In the genomic region with DNA sequence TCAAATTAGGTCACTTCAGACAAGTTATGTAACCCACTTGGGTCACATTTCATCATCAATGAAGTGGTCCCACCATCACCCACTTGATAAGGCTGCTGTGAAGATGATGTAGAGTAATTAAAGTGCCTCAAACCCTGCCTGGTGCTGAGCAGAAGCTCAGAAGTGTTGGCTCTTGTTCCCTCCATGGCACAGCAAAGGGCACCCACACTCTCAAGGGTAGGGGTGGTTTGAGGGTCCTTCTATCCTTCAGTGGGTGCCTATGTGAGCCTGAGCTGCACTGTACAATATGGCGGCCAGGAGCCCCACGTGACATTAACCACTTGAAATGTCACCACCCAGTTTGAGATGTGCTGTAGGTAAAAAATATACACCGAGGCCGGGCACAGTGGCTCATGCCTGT, we compare ENCODE assay signal across 19 cellular contexts.
DNase-seq lines count a peak whose midpoint lies in the region; ATAC-seq and TF ChIP-seq lines count a peak whose summit lies in the region.
"Had no signal": no experiment of that assay in that cellular context is flagged by ENCODE, and none has a peak within 500 bp of the region (broad histone marks: within the 10 kb centered on the region; RNA-seq: fewer than 3 reads in every experiment).

No MANE protein-coding gene starts in this region.

- peaks cover 54% of the 10 kb centered on the region for H3K36me3 Mint-ChIP-seq in activated T-cell treated with anti-CD3 and anti-CD28 coated beads, Interleukin-2, amount 50 U/mL, for 24 hours (ENCODE audit: low read depth)
- H3K36me3 Mint-ChIP-seq in IgD-negative memory B cell = peaks cover 2% of the 10 kb centered on the region
- peaks cover 12% of the 10 kb centered on the region for H3K36me3 Mint-ChIP-seq in activated naive CD8-positive, alpha-beta T cell treated with anti-CD3 and anti-CD28 coated beads, Interleukin-2, amount 10 ng/mL, durations not matched to agents 7 days and 5 days
- peaks cover 55% of the 10 kb centered on the region for H3K36me3 Mint-ChIP-seq in stimulated activated memory B cell treated with anti-CD40 and anti-IgM and Interleukin-4, amounts not matched to agents 10 μg/mL and 1 μg/mL and 100 μg/mL, for 72 hours
- peaks cover 1% of the 10 kb centered on the region for H3K36me3 Mint-ChIP-seq in osteocyte (ENCODE audit: unreplicated experiment)

- no peak for DNase-seq in activated T-cell treated with anti-CD3 and anti-CD28 coated beads, Interleukin-2, amount 50 U/mL, for 24 hours
- DNase-seq in activated T-cell treated with anti-CD3 and anti-CD28 coated beads for 4 hours = no peak
- no peak for DNase-seq in activated naive CD8-positive, alpha-beta T cell treated with anti-CD3 and anti-CD28 coated beads, Interleukin-2, amount 10 ng/mL, durations not matched to agents 7 days and 5 days
- no peak for DNase-seq in osteocyte (ENCODE audit: extremely low spot score, unreplicated experiment)
- DNase-seq in SK-N-DZ (ENCODE audit: low spot score) = no peak
- DNase-seq: ACHN; activated CD4-positive, CD25-positive, alpha-beta regulatory T cell treated with anti-CD3 and anti-CD28 coated beads, Interleukin-2, amount 50 U/mL, for 72 hours; anterior cingulate cortex; cerebellar nuclear complex; COR-L47; heart right ventricle; NCI-H2029; NCI-H446 treated with DMSO at 0.1 percent for 48 hours; SHP77; spleen had no signal

- H3K4me3 Mint-ChIP-seq in activated T-cell treated with anti-CD3 and anti-CD28 coated beads, Interleukin-2, amount 50 U/mL, for 24 hours = no peak overlapping the region
- peak overlapping the region; percentile 56 to 94 (median 68) for H3K4me3 Mint-ChIP-seq in IgD-negative memory B cell
- peak overlapping the region; percentile 69 for H3K4me3 Mint-ChIP-seq in activated naive CD8-positive, alpha-beta T cell treated with anti-CD3 and anti-CD28 coated beads, Interleukin-2, amount 10 ng/mL, durations not matched to agents 7 days and 5 days
- peak overlapping the region; percentile 49 for H3K4me3 Mint-ChIP-seq in stimulated activated memory B cell treated with anti-CD40 and anti-IgM and Interleukin-4, amounts not matched to agents 10 μg/mL and 1 μg/mL and 100 μg/mL, for 72 hours
- H3K4me3 Mint-ChIP-seq in osteocyte (ENCODE audit: unreplicated experiment) = no peak overlapping the region
- H3K4me3 Mint-ChIP-seq: type B pancreatic cell had no signal

- no peak for ATAC-seq in activated naive CD8-positive, alpha-beta T cell treated with anti-CD3 and anti-CD28 coated beads, Interleukin-2, amount 10 ng/mL, durations not matched to agents 7 days and 5 days (ENCODE audit: low read depth)
- ATAC-seq in stimulated activated memory B cell treated with anti-CD40 and anti-IgM and Interleukin-4, amounts not matched to agents 10 μg/mL and 1 μg/mL and 100 μg/mL, for 72 hours = no peak
- no peak for ATAC-seq in HG03378 (IDR thresholded peaks at IDR 0.05; ENCODE audit: unreplicated experiment)

- no peak for TF ChIP-seq CTCF in osteocyte (IDR thresholded peaks at IDR 0.05)

- POLR2A ChIA-PET in activated naive CD8-positive, alpha-beta T cell treated with anti-CD3 and anti-CD28 coated beads, Interleukin-2, amount 10 ng/mL, durations not matched to agents 7 days and 5 days (lab: Charles Lee) = interaction anchor here (0.9 to 1.4 kb wide), 3 partner anchors 25 to 70 kb away, joined by 3 to 4 read pairs (median 4); no protein-coding TSS in a partner anchor

- H3K27ac Mint-ChIP-seq in activated T-cell treated with anti-CD3 and anti-CD28 coated beads, Interleukin-2, amount 50 U/mL, for 24 hours = peak overlapping the region; percentile 90
- H3K27ac Mint-ChIP-seq in IgD-negative memory B cell = peak overlapping the region; percentile 63 to 91 (median 87)
- H3K27ac Mint-ChIP-seq in activated naive CD8-positive, alpha-beta T cell treated with anti-CD3 and anti-CD28 coated beads, Interleukin-2, amount 10 ng/mL, durations not matched to agents 7 days and 5 days = peak overlapping the region; percentile 82
- peak overlapping the region; percentile 90 for H3K27ac Mint-ChIP-seq in stimulated activated memory B cell treated with anti-CD40 and anti-IgM and Interleukin-4, amounts not matched to agents 10 μg/mL and 1 μg/mL and 100 μg/mL, for 72 hours
- H3K27ac Mint-ChIP-seq in osteocyte (ENCODE audit: unreplicated experiment) = no peak overlapping the region
- H3K27ac Mint-ChIP-seq: type B pancreatic cell had no signal

- H3K9me3 Mint-ChIP-seq in activated T-cell treated with anti-CD3 and anti-CD28 coated beads, Interleukin-2, amount 50 U/mL, for 24 hours = no peaks in the 10 kb centered on the region
- H3K9me3 Mint-ChIP-seq in IgD-negative memory B cell = no peaks in the 10 kb centered on the region
- H3K9me3 Mint-ChIP-seq in activated naive CD8-positive, alpha-beta T cell treated with anti-CD3 and anti-CD28 coated beads, Interleukin-2, amount 10 ng/mL, durations not matched to agents 7 days and 5 days = no peaks in the 10 kb centered on the region
- no peaks in the 10 kb centered on the region for H3K9me3 Mint-ChIP-seq in stimulated activated memory B cell treated with anti-CD40 and anti-IgM and Interleukin-4, amounts not matched to agents 10 μg/mL and 1 μg/mL and 100 μg/mL, for 72 hours
- no peaks in the 10 kb centered on the region for H3K9me3 Mint-ChIP-seq in osteocyte (ENCODE audit: unreplicated experiment)
- H3K9me3 Mint-ChIP-seq: type B pancreatic cell had no signal

- H3K27me3 Mint-ChIP-seq in activated T-cell treated with anti-CD3 and anti-CD28 coated beads, Interleukin-2, amount 50 U/mL, for 24 hours = no peaks in the 10 kb centered on the region
- H3K27me3 Mint-ChIP-seq in IgD-negative memory B cell = no peaks in the 10 kb centered on the region
- no peaks in the 10 kb centered on the region for H3K27me3 Mint-ChIP-seq in activated naive CD8-positive, alpha-beta T cell treated with anti-CD3 and anti-CD28 coated beads, Interleukin-2, amount 10 ng/mL, durations not matched to agents 7 days and 5 days
- H3K27me3 Mint-ChIP-seq in stimulated activated memory B cell treated with anti-CD40 and anti-IgM and Interleukin-4, amounts not matched to agents 10 μg/mL and 1 μg/mL and 100 μg/mL, for 72 hours = no peaks in the 10 kb centered on the region
- no peaks in the 10 kb centered on the region for H3K27me3 Mint-ChIP-seq in osteocyte (ENCODE audit: unreplicated experiment)
- H3K27me3 Mint-ChIP-seq: type B pancreatic cell had no signal

- peaks cover 80% of the 10 kb centered on the region for H3K4me1 Mint-ChIP-seq in activated T-cell treated with anti-CD3 and anti-CD28 coated beads, Interleukin-2, amount 50 U/mL, for 24 hours (ENCODE audit: low read depth)
- H3K4me1 Mint-ChIP-seq in IgD-negative memory B cell (peaks cover 52 to 74% (median 67%) of the 10 kb centered on the region in 3 donors), osteocyte (ENCODE audit: unreplicated experiment) (peaks cover 64% of the 10 kb centered on the region)
- H3K4me1 Mint-ChIP-seq in activated naive CD8-positive, alpha-beta T cell treated with anti-CD3 and anti-CD28 coated beads, Interleukin-2, amount 10 ng/mL, durations not matched to agents 7 days and 5 days = peaks cover 50% of the 10 kb centered on the region
- H3K4me1 Mint-ChIP-seq in stimulated activated memory B cell treated with anti-CD40 and anti-IgM and Interleukin-4, amounts not matched to agents 10 μg/mL and 1 μg/mL and 100 μg/mL, for 72 hours = peaks cover 79% of the 10 kb centered on the region

Comparison
In these comparisons a context has a peak if more than half of its experiments do, and no peak if none do; other contexts are left out.
1. H3K4me3 Mint-ChIP-seq: peak in IgD-negative memory B cell (4 of 4), activated naive CD8-positive, alpha-beta T cell treated with anti-CD3 and anti-CD28 coated beads, Interleukin-2, amount 10 ng/mL, durations not matched to agents 7 days and 5 days (single experiment) and stimulated activated memory B cell treated with anti-CD40 and anti-IgM and Interleukin-4, amounts not matched to agents 10 μg/mL and 1 μg/mL and 100 μg/mL, for 72 hours (single experiment); none in activated T-cell treated with anti-CD3 and anti-CD28 coated beads, Interleukin-2, amount 50 U/mL, for 24 hours (single experiment) and osteocyte (single experiment).